ENCODE assay signal across 8 cellular contexts in the genomic region with DNA sequence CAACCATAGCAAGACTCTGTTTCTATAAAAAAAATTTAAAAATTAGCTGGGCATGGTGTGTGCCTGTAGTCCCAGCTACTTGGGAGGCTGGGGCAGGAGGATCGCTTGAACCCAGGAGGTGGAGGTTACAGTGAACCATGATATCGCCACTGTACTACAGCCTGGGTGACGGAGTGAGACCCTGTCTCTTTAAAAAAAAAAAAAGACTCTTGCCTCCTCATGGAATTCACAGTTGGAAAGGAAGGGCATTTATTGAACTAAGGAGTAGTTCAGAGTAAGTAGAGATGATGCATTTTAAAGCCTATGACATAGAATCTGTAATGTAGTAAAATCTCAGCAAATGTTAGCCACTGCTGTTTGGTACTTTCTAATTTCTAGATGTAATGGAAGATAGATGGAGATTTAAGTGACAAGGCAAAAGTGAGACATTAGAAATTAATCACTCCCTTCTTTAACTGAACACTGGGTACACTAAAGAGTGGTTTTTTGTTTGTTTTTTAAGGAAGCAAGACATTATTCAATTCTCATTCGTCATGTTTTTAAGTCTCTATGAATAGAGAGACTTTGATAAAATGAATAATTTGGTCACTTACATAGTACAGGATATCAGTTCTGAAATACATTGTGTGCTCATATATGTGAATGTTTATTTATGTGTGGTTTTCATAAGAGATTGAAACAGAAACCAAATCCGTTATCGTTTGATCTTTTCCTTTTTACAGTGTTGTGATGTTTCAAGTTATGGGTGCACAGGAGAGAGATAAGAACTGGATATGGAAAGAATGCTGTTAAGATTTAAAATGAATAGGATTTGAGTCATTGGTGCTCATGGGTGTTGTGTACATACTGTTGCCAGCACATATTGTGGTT. TPM values are rescaled to one million over a fixed set of nuclear protein-coding genes. Genes with fewer than 3 reads are reported as not detected.
DNase-seq lines count a peak whose midpoint lies in the region; ATAC-seq, FAIRE-seq and TF ChIP-seq lines count a peak whose summit lies in the region.

No MANE protein-coding gene starts in this region.

- no peaks in the 10 kb centered on the region for H3K27me3 ChIP-seq in pancreas

- H3K4me3 ChIP-seq in GM12865 (ENCODE audit: low read depth, low read length): peak overlapping the region; percentile 20; the same call in 1 of the 2 replicates
- H3K4me3 ChIP-seq in HFF-Myc (replicated peaks; ENCODE audit: low read depth, low read length): peak overlapping the region; percentile 14; the same call in 1 of the 2 replicates
- H3K4me3 ChIP-seq in pancreas: peak overlapping the region in 1 of 4 donors; percentile 6

- ATAC-seq in pancreas: peak in 3 of 4 donors; percentile 52 to 66 (median 60)

- H3K4me1 ChIP-seq in pancreas: peaks cover 0 to 5% (median 0%) of the 10 kb centered on the region in 3 donors

- TF ChIP-seq CTCF in GM12865 (IDR thresholded peaks at IDR 0.05; ENCODE audit: insufficient read depth, low read depth, low read length, missing control alignments) (no peak), HFF-Myc (IDR thresholded peaks at IDR 0.05; ENCODE audit: low read depth, low read length, missing control alignments) (no peak), pancreas (IDR thresholded peaks at IDR 0.05) (no peak)

- FAIRE-seq in pancreas (lab: Jason Lieb, UNC): peak; percentile 34

- no peaks in the 10 kb centered on the region for H3K9me3 ChIP-seq in pancreas

- peak; percentile 9 for DNase-seq in GM12865 (ENCODE audit: low read depth)
- peak; percentile 55 for DNase-seq in HFF-Myc (ENCODE audit: extremely low read depth, low read depth)
- peak; percentile 69 for DNase-seq in OCI-M1 (lab: John Stamatoyannopoulos, UW)
- DNase-seq in dermis microvascular lymphatic vessel endothelial cell (ENCODE audit: low read depth in 2 of 2): peak; percentile 58 to 81
- no peak for DNase-seq in pancreas
- DNase-seq in SKM-1 treated with dmso at 0.1 percent for 144 hours (lab: John Stamatoyannopoulos, UW; ENCODE audit: unreplicated experiment): no peak
- DNase-seq in occipital lobe (lab: John Stamatoyannopoulos, UW): no peak
- no peak for DNase-seq in OCI-M2 (lab: John Stamatoyannopoulos, UW; ENCODE audit: unreplicated experiment)

- H3K27ac ChIP-seq in pancreas: peak overlapping the region in 1 of 4 donors; percentile 6

- 65 to 68% methylated on average over 6 of the region's 6 CpGs for WGBS in pancreas, 2 donors

- intact Hi-C loops in pancreas (cut with DNase I): no loop called here

- no peaks in the 10 kb centered on the region for H3K36me3 ChIP-seq in pancreas

RNA-seq across cellular contexts. Expression of a gene that starts 29.3 kb away (rescaled TPM):
- total RNA-seq in dermis microvascular lymphatic vessel endothelial cell (34.8 and 36.4 TPM in 2 replicates), pancreas (10 to 100 TPM in 1 of 6 donors, 1 to 10 TPM in 5; 6.0 to 12.1 (median 7.7) TPM), occipital lobe (84.5 TPM)
- polyA plus RNA-seq in pancreas: 1 to 10 TPM; 1.7 to 3.4 TPM

Comparison
In these comparisons a context has a peak if more than half of its experiments do, and no peak if none do; other contexts are left out.
1. DNase-seq: peak in GM12865 (single experiment), HFF-Myc (single experiment), OCI-M1 (single experiment) and dermis microvascular lymphatic vessel endothelial cell (2 of 2); none in pancreas (0 of 6), SKM-1 treated with dmso at 0.1 percent for 144 hours (single experiment), occipital lobe (single experiment) and OCI-M2 (single experiment).